ENCODE assay signal across 1 cellular context in genomic region chr4:122700178-122700725, GRCh38.
TF ChIP-seq lines count a peak whose summit lies in the region.

No MANE protein-coding gene starts in this region.

TF ChIP-seq in GM23338, 12 proteins besides CTCF, POLR2A, EP300 and RAD21 (continued from another document):
- TF ChIP-seq ZNF462 (CRISPR knock-in tag; IDR thresholded peaks at IDR 0.05) (no peak), JUNB (IDR thresholded peaks at IDR 0.05; ENCODE audit: unreplicated experiment) (no peak), ETS1 (IDR thresholded peaks at IDR 0.05) (no peak), ZNF331 (CRISPR knock-in tag; IDR thresholded peaks at IDR 0.05; ENCODE audit: low read depth) (no peak), REST (IDR thresholded peaks at IDR 0.05; ENCODE audit: unreplicated experiment) (no peak), EZH2phosphoT487 (IDR thresholded peaks at IDR 0.05; ENCODE audit: unreplicated experiment) (no peak), EZH2 (IDR thresholded peaks at IDR 0.05; ENCODE audit: low read depth, unreplicated experiment) (no peak)
